Comparison of ENCODE assay signal across 28 cellular contexts in the genomic region with DNA sequence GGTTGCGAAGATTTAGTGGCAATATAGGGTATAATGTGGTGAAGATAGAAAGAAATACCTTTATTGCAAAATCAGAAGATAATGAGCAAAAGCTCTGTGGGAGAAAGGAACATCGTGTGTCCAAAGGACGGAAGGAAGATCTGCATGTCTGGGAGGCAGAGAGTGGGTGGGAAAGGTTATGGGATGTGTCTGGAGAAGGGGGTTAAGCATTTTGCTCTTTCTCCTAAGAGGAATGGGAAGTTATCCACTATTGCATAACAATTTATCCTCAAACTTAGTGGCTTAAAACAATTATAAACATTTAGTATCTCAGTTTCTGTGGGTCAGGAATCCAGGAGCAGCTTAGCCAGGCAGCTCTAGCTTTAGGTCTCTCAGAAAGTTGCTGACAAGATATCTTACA.
"Had no signal": no experiment of that assay in that cellular context is flagged by ENCODE, and none has a peak within 500 bp of the region (broad histone marks: within the 10 kb centered on the region; RNA-seq: fewer than 3 reads in every experiment).

No MANE protein-coding gene starts in this region.

- H3K9me3 Mint-ChIP-seq: activated CD4-positive, alpha-beta memory T cell treated with anti-CD3 and anti-CD28 coated beads, Interleukin-2, amount 10 ng/mL, durations not matched to agents 7 days and 5 days; activated CD4-positive, alpha-beta T cell treated with anti-CD3 and anti-CD28 coated beads, Interleukin-2, amount 10 ng/mL, durations not matched to agents 7 days and 5 days; activated naive CD4-positive, alpha-beta T cell treated with anti-CD3 and anti-CD28 coated beads for 36 hours; activated T-helper 17 cell treated with anti-CD3 and anti-CD28 coated beads, Interleukin-2, amount 50 U/mL, for 72 hours had no signal

- H3K27ac Mint-ChIP-seq: activated CD4-positive, alpha-beta memory T cell treated with anti-CD3 and anti-CD28 coated beads, Interleukin-2, amount 10 ng/mL, durations not matched to agents 7 days and 5 days; activated CD4-positive, alpha-beta T cell treated with anti-CD3 and anti-CD28 coated beads, Interleukin-2, amount 10 ng/mL, durations not matched to agents 7 days and 5 days; activated naive CD4-positive, alpha-beta T cell treated with anti-CD3 and anti-CD28 coated beads for 36 hours; activated T-helper 17 cell treated with anti-CD3 and anti-CD28 coated beads, Interleukin-2, amount 50 U/mL, for 72 hours; IgD-negative memory B cell had no signal

- H3K4me3 ChIP-seq: adrenal gland, ascending aorta, body of pancreas, SK-N-MC had no signal

- H3K36me3 Mint-ChIP-seq: activated naive CD8-positive, alpha-beta T cell treated with anti-CD3 and anti-CD28 coated beads, Interleukin-2, amount 10 ng/mL, durations not matched to agents 7 days and 5 days had no signal

- H3K4me1 ChIP-seq: body of pancreas had no signal

- H3K4me1 Mint-ChIP-seq: activated naive CD8-positive, alpha-beta T cell treated with anti-CD3 and anti-CD28 coated beads, Interleukin-2, amount 10 ng/mL, durations not matched to agents 7 days and 5 days had no signal

- H3K9ac ChIP-seq: KMS-11 had no signal

- H3K27ac ChIP-seq: adrenal gland, ascending aorta, body of pancreas, KMS-11, SK-N-MC, VCaP had no signal

- H3K4me3 Mint-ChIP-seq: activated CD4-positive, alpha-beta memory T cell treated with anti-CD3 and anti-CD28 coated beads, Interleukin-2, amount 10 ng/mL, durations not matched to agents 7 days and 5 days; activated CD4-positive, alpha-beta T cell treated with anti-CD3 and anti-CD28 coated beads, Interleukin-2, amount 10 ng/mL, durations not matched to agents 7 days and 5 days; activated naive CD4-positive, alpha-beta T cell treated with anti-CD3 and anti-CD28 coated beads for 36 hours; activated naive CD8-positive, alpha-beta T cell treated with anti-CD3 and anti-CD28 coated beads, Interleukin-2, amount 10 ng/mL, durations not matched to agents 7 days and 5 days; activated T-helper 17 cell treated with anti-CD3 and anti-CD28 coated beads, Interleukin-2, amount 50 U/mL, for 72 hours; IgD-negative memory B cell had no signal

- H3K4me2 ChIP-seq: KMS-11 had no signal

- H3K27me3 ChIP-seq: adrenal gland, ascending aorta, body of pancreas had no signal

- H3K27me3 Mint-ChIP-seq: activated CD4-positive, alpha-beta memory T cell treated with anti-CD3 and anti-CD28 coated beads, Interleukin-2, amount 10 ng/mL, durations not matched to agents 7 days and 5 days; activated T-helper 17 cell treated with anti-CD3 and anti-CD28 coated beads, Interleukin-2, amount 50 U/mL, for 72 hours; IgD-negative memory B cell had no signal

- H3K9me3 ChIP-seq: adrenal gland, body of pancreas had no signal

- H3K36me3 ChIP-seq: adrenal gland, ascending aorta had no signal

- DNase-seq: activated CD4-positive, alpha-beta memory T cell treated with anti-CD3 and anti-CD28 coated beads, Interleukin-2, amount 10 ng/mL, durations not matched to agents 7 days and 5 days; activated CD4-positive, alpha-beta T cell treated with anti-CD3 and anti-CD28 coated beads, Interleukin-2, amount 10 ng/mL, durations not matched to agents 7 days and 5 days; activated CD4-positive, CD25-positive, alpha-beta regulatory T cell; activated gamma-delta T cell; activated naive CD4-positive, alpha-beta T cell treated with anti-CD3 and anti-CD28 coated beads for 36 hours; activated naive CD8-positive, alpha-beta T cell treated with anti-CD3 and anti-CD28 coated beads, Interleukin-2, amount 10 ng/mL, durations not matched to agents 7 days and 5 days; activated T-cell treated with anti-CD3 and anti-CD28 coated beads for 4 hours; activated T-cell treated with anti-CD3 and anti-CD28 coated beads, Interleukin-2, amount 50 U/mL, for 48 hours; adrenal gland; body of pancreas; NCI-H1092; NCI-H1417; NCI-H1930; NCI-H2107; NCI-H2171 treated with DMSO at 0.1 percent for 48 hours; NCI-H345; NCI-H510A; NCI-H69; NK-92 treated with Interleukin-12 subunit alpha and Interleukin-12 subunit beta, amount 100 ng/mL, for 24 hours; OCI-M1; RPMI8226; T-helper 1 cell had no signal
